Comparison of ENCODE assay signal across 13 cellular contexts in genomic region chr15:87623832-87624231, GRCh38.
A peak's percentile ranks its signal among the peaks of the same experiment; 100 is the strongest.
DNase-seq lines count a peak whose midpoint lies in the region; TF ChIP-seq lines count a peak whose summit lies in the region.
"Had no signal": no experiment of that assay in that cellular context is flagged by ENCODE, and none has a peak within 500 bp of the region (broad histone marks: within the 10 kb centered on the region; RNA-seq: fewer than 3 reads in every experiment).

No MANE protein-coding gene starts in this region.

- H3K27me3 ChIP-seq in spleen (replicated peaks in 1 of 7) (no peaks in the 10 kb centered on the region), prostate gland (replicated peaks; ENCODE audit: insufficient read depth) (no peaks in the 10 kb centered on the region)
- H3K27me3 ChIP-seq: Peyer's patch, tibial artery had no signal

- TF ChIP-seq CTCF in HEK293 (tag by site-specific recombination; IDR thresholded peaks at IDR 0.05), result no peak
- no peak for TF ChIP-seq CTCF in spleen (IDR thresholded peaks at IDR 0.05 in 8 of 11, conservative IDR thresholded peaks at IDR 0.05 in 3 of 11)
- TF ChIP-seq CTCF in prostate gland (IDR thresholded peaks at IDR 0.05), result no peak

- no peak overlapping the region for H3K4me3 ChIP-seq in HEK293 (ENCODE audit: low read depth, low read length)
- H3K4me3 ChIP-seq in spleen, result no peak overlapping the region
- no peak overlapping the region for H3K4me3 ChIP-seq in prostate gland
- H3K4me3 ChIP-seq: left ventricle myocardium inferior, Peyer's patch, smooth muscle cell, tibial artery had no signal

- H3K9me3 ChIP-seq in HEK293 (ENCODE audit: control insufficient read depth, insufficient read depth, low read depth, low read length) (no peaks in the 10 kb centered on the region), spleen (peaks cover 0 to 9% (median 0%) of the 10 kb centered on the region in 8 donors), prostate gland (no peaks in the 10 kb centered on the region)
- H3K9me3 ChIP-seq: Peyer's patch, tibial artery had no signal

- H3K27ac ChIP-seq in HEK293 (ENCODE audit: extremely low read depth, low read depth, low read length) (no peak overlapping the region), spleen (no peak overlapping the region), prostate gland (no peak overlapping the region)
- H3K27ac ChIP-seq: left ventricle myocardium inferior, Peyer's patch, tibial artery had no signal

- no peaks in the 10 kb centered on the region for H3K36me3 ChIP-seq in HEK293 (ENCODE audit: control insufficient read depth in 2 of 2, insufficient read depth in 1 of 2, low read length in 2 of 2)
- no peaks in the 10 kb centered on the region for H3K36me3 ChIP-seq in spleen
- no peaks in the 10 kb centered on the region for H3K36me3 ChIP-seq in prostate gland
- H3K36me3 ChIP-seq: left ventricle myocardium inferior, Peyer's patch, tibial artery had no signal

- CTCF ChIA-PET in HEK293 (lab: Yijun Ruan, JAX), result interaction anchor here (0.6 to 1.6 kb wide), 7 partner anchors 10 to 1359 kb away, joined by 3 to 5 read pairs (median 3); no protein-coding TSS in a partner anchor

- TF ChIP-seq POLR2A in spleen (IDR thresholded peaks at IDR 0.05), result no peak
- TF ChIP-seq POLR2A in prostate gland (IDR thresholded peaks at IDR 0.05), result no peak

- H3K4me1 ChIP-seq in HEK293 (ENCODE audit: control insufficient read depth, insufficient read depth, low read length) (no peaks in the 10 kb centered on the region), spleen (no peaks in the 10 kb centered on the region), prostate gland (replicated peaks) (no peaks in the 10 kb centered on the region)

- POLR2A ChIA-PET in HEK293 (lab: Yijun Ruan, JAX), result no interaction called here

- 53 to 62% (median 53%) methylated on average over 6 of the region's 6 CpGs for WGBS in spleen, 5 donors
- 61% methylated on average over 6 of the region's 6 CpGs for WGBS in prostate gland

- DNase-seq in ELR (ENCODE audit: low read depth), result peak; percentile 28
- DNase-seq in RPMI7951 (ENCODE audit: low read depth), result peak; percentile 57
- peak; percentile 45 for DNase-seq in iPS DF 19.7 (ENCODE audit: low read depth, low spot score)
- DNase-seq in spleen, result no peak
- DNase-seq in prostate gland (ENCODE audit: low spot score), result no peak
- no peak for DNase-seq in NCI-H187 (lab: John Stamatoyannopoulos, UW)
- DNase-seq: IMR-90, left ventricle myocardium inferior, NCI-H2029, Peyer's patch, tibial artery had no signal

- intact Hi-C loops in spleen (cut with DNase I; ENCODE audit: low total_unique reads) (no loop called here), prostate gland (cut with DNase I) (no loop called here)

TF ChIP-seq in HEK293, 187 proteins besides CTCF, POLR2A, EP300 and RAD21:
- TF ChIP-seq ZNF596 (tag by site-specific recombination; IDR thresholded peaks at IDR 0.05) (no peak), ZNF2 (tag by site-specific recombination; IDR thresholded peaks at IDR 0.05) (peak; percentile 25; the same call in 1 of the 2 replicates)

Comparison
In these comparisons a context has a peak if more than half of its experiments do, and no peak if none do; other contexts are left out.
1. DNase-seq: peak in ELR (single experiment), RPMI7951 (single experiment) and iPS DF 19.7 (single experiment); none in spleen (single experiment), prostate gland (single experiment) and NCI-H187 (0 of 2).